1 cellular context compared by ENCODE assay signal in the genomic region with DNA sequence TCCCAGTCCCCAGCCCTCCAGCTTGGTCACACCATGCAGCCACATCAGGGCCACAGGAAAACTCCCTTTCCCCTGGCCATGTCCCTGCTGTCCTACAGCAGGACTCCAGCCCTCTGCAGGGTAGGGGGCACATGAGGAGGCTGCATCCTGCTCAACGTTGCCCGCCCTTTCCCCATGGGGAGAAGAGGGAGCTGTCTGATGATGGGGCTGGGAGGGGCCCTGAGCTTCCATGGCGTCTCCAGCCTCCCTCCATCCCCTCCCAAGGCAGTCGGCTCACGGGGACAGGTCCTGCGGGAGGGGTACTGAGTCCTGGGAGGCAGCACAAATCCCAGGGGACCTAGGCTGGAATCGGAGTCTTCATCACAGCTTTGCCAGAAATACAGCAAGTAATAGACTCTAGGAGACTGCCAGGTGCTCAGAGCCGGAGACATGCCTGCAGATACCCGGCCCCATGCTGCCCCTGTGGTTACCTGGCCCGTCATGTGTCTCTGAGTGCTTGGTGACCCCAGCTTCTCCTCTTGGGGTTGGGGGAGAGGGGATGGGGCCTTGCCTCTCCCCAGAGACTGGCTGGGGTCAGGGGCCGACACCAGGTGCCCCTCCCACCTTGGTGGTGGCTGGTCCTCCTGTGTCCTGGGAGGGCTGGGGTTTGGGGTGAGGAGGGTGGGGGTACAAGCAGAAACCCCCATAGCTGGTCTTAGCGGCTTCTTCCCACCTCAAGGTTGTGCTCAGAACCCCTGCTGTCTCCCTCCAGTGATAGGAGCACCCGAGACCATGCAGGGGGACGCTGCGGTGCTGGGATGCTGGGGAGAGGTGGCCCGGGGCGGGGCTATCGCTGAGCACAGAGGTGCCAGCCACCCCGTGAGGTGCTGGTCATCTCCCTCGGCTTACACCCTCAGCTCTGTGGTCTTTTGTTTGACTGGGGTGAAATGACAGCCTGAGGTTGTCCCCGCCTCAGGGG.
TF ChIP-seq lines count a peak whose summit lies in the region.

No MANE protein-coding gene starts in this region.

TF ChIP-seq in SK-N-SH, 30 proteins besides CTCF, POLR2A, EP300 and RAD21 (continued from another document):
- no peak for TF ChIP-seq JUND (IDR thresholded peaks at IDR 0.05)
